In genomic region chr1:227070638-227071285, GRCh38 we compare ENCODE assay signal across 1 cellular context.
A peak's percentile ranks its signal among the peaks of the same experiment; 100 is the strongest.
TF ChIP-seq lines count a peak whose summit lies in the region.

No MANE protein-coding gene starts in this region.

TF ChIP-seq in K562, 482 proteins besides CTCF, POLR2A, EP300 and RAD21:
- TF ChIP-seq MYC (IDR thresholded peaks at IDR 0.05; ENCODE audit: low read depth, low read length) (peak; percentile 54), MYC (CRISPR knock-in tag; IDR thresholded peaks at IDR 0.05; ENCODE audit: borderline replicate concordance, low read depth) (no peak), HMGN3 (IDR thresholded peaks at IDR 0.05; ENCODE audit: borderline replicate concordance, extremely low read depth, insufficient read length, low read depth, low read length) (no peak), GTF2E2 (tag; IDR thresholded peaks at IDR 0.05) (peak; percentile 30; the same call in 1 of the 2 replicates), ZNF589 (CRISPR knock-in tag; IDR thresholded peaks at IDR 0.05; ENCODE audit: low read depth) (peak; percentile 58; the same call in 1 of the 2 replicates), MXI1 (IDR thresholded peaks at IDR 0.05; ENCODE audit: low read depth, low read length) (no peak), STAT6 (CRISPR knock-in tag; IDR thresholded peaks at IDR 0.05) (no peak), ZNF766 (CRISPR knock-in tag; conservative IDR thresholded peaks at IDR 0.05) (no peak), IRF9 (tag; IDR thresholded peaks at IDR 0.05) (peak; percentile 77; the same call in 1 of the 2 replicates), SMAD4 (CRISPR knock-in tag; conservative IDR thresholded peaks at IDR 0.05) (peak; percentile 82; the same call in 1 of the 2 replicates), PTTG1 (tag; IDR thresholded peaks at IDR 0.05; ENCODE audit: low read depth) (0 out of 2 replicates have a peak, but pooled peaks have one; percentile 14), CEBPB (tag; IDR thresholded peaks at IDR 0.05) (peak; percentile 89), ZNF175 (CRISPR knock-in tag; IDR thresholded peaks at IDR 0.05; ENCODE audit: low read depth) (peak; percentile 95), DMBX1 (CRISPR knock-in tag; IDR thresholded peaks at IDR 0.05; ENCODE audit: borderline replicate concordance) (peak; percentile 48; the same call in 1 of the 2 replicates), ZNF584 (CRISPR knock-in tag; IDR thresholded peaks at IDR 0.05; ENCODE audit: low read depth) (peak; percentile 65), ZNF592 (IDR thresholded peaks at IDR 0.05) (peak; percentile 52; the same call in 1 of the 2 replicates), TRIM24 (IDR thresholded peaks at IDR 0.05) (peak; percentile 81 to 87; a peak in 2 of 4 replicates), SMAD2 (IDR thresholded peaks at IDR 0.05; ENCODE audit: low read depth, low read length) (no peak), SIRT6 (IDR thresholded peaks at IDR 0.05; ENCODE audit: low read depth, low read length) (no peak), RCOR1 (IDR thresholded peaks at IDR 0.05; ENCODE audit: borderline replicate concordance in 1 of 2, low read depth in 2 of 2, low read length in 2 of 2) (no peak), ZNF77 (CRISPR knock-in tag; IDR thresholded peaks at IDR 0.05) (no peak), CXXC5 (CRISPR knock-in tag; IDR thresholded peaks at IDR 0.05) (peak; percentile 53), TBL1XR1 (IDR thresholded peaks at IDR 0.05; ENCODE audit: low read length in 2 of 2) (0 out of 4 replicates have a peak, but pooled peaks of 1 of the 2 experiments have one; percentile 12), MGA (IDR thresholded peaks at IDR 0.05) (0 out of 2 replicates have a peak, but pooled peaks have one; percentile 18), FOSL1 (tag; conservative IDR thresholded peaks at IDR 0.05) (0 out of 2 replicates have a peak, but pooled peaks have one; percentile 16), ATF4 (CRISPR knock-in tag; IDR thresholded peaks at IDR 0.05) (peak; percentile 94), ATF3 (IDR thresholded peaks at IDR 0.05) (peak; percentile 97), ATF3 (CRISPR knock-in tag; conservative IDR thresholded peaks at IDR 0.05) (no peak), NBN (IDR thresholded peaks at IDR 0.05; ENCODE audit: low read depth) (peak; percentile 56; the same call in 1 of the 2 replicates), EP400 (IDR thresholded peaks at IDR 0.05) (peak; percentile 39), CEBPG (CRISPR knock-in tag; IDR thresholded peaks at IDR 0.05) (peak; percentile 95), CEBPG (tag; conservative IDR thresholded peaks at IDR 0.05 in 1 of 2, IDR thresholded peaks at IDR 0.05 in 1 of 2) (peak; percentile 94 to 98), ZNF197 (CRISPR knock-in tag; IDR thresholded peaks at IDR 0.05; ENCODE audit: low read depth) (0 out of 2 replicates have a peak, but pooled peaks have one; percentile 52), JUND (IDR thresholded peaks at IDR 0.05; ENCODE audit: borderline replicate concordance, low read depth, low read length) (peak; percentile 80), JUND (tag; IDR thresholded peaks at IDR 0.05; ENCODE audit: borderline replicate concordance, low read depth, low read length) (0 out of 3 replicates have a peak, but pooled peaks have one; percentile 10), POLR2H (tag; IDR thresholded peaks at IDR 0.05; ENCODE audit: low read depth) (peak; percentile 63), NR2C1 (IDR thresholded peaks at IDR 0.05) (no peak), NR2C1 (tag; IDR thresholded peaks at IDR 0.05) (peak; percentile 40), ATF7 (IDR thresholded peaks at IDR 0.05) (peak; percentile 82; the same call in 1 of the 2 replicates), NR2C2 (CRISPR knock-in tag; IDR thresholded peaks at IDR 0.05) (no peak), NR2C2 (tag; IDR thresholded peaks at IDR 0.05) (0 out of 2 replicates have a peak, but pooled peaks have one; percentile 15), JUN (IDR thresholded peaks at IDR 0.05; ENCODE audit: borderline replicate concordance, low read depth, low read length) (0 out of 2 replicates have a peak, but pooled peaks have one; percentile 43), JUN (CRISPR knock-in tag; IDR thresholded peaks at IDR 0.05; ENCODE audit: borderline replicate concordance) (no peak), ARNT (IDR thresholded peaks at IDR 0.05) (peak in 1 of 2 experiments; percentile 59; a peak in 1 of 4 replicates)
